In genomic region chr4:57097711-57098110, GRCh38 we compare ENCODE assay signal across 20 cellular contexts. TPM values are rescaled to one million over a fixed set of nuclear protein-coding genes. Genes with fewer than 3 reads are reported as not detected.
DNase-seq lines count a peak whose midpoint lies in the region; ATAC-seq and TF ChIP-seq lines count a peak whose summit lies in the region.
"Had no signal": no experiment of that assay in that cellular context is flagged by ENCODE, and none has a peak within 500 bp of the region (broad histone marks: within the 10 kb centered on the region; RNA-seq: fewer than 3 reads in every experiment).

No MANE protein-coding gene starts in this region.

- H3K4me1 ChIP-seq in ascending aorta (peaks cover 19 to 74% of the 10 kb centered on the region in 2 donors), gastroesophageal sphincter (peaks cover 41 to 95% (median 44%) of the 10 kb centered on the region in 3 donors), osteoblast (ENCODE audit: insufficient read depth, low read length) (peaks cover 88% of the 10 kb centered on the region), tibial nerve (peaks cover 0 to 95% (median 47%) of the 10 kb centered on the region in 4 donors)
- H3K4me1 ChIP-seq: parathyroid adenoma had no signal

- H3K27ac ChIP-seq in ascending aorta (peak overlapping the region; percentile 75 to 95), gastroesophageal sphincter (peak overlapping the region; percentile 29 to 99 (median 80)), osteoblast (ENCODE audit: low read depth, low read length) (peak overlapping the region; percentile 83), tibial nerve (peak overlapping the region in 3 of 4 donors; percentile 45 to 87 (median 81))
- H3K27ac ChIP-seq: parathyroid adenoma had no signal

- ATAC-seq in gastroesophageal sphincter: no peak

- TF ChIP-seq EP300 in gastroesophageal sphincter (IDR thresholded peaks at IDR 0.05): no peak
- no peak for TF ChIP-seq EP300 in tibial nerve (IDR thresholded peaks at IDR 0.05)

- H2AFZ ChIP-seq in osteoblast (ENCODE audit: low read length): no peak overlapping the region
- H2AFZ ChIP-seq: parathyroid adenoma had no signal

- H3K4me3 ChIP-seq in ascending aorta: peak overlapping the region in 1 of 2 donors; percentile 19
- H3K4me3 ChIP-seq in gastroesophageal sphincter: no peak overlapping the region
- H3K4me3 ChIP-seq in osteoblast (ENCODE audit: insufficient read depth, low read length): no peak overlapping the region
- no peak overlapping the region for H3K4me3 ChIP-seq in tibial nerve

- H4K20me1 ChIP-seq in osteoblast (ENCODE audit: insufficient read depth, low read length): peaks cover 3% of the 10 kb centered on the region

- no peak for DNase-seq in ascending aorta (ENCODE audit: low spot score in 2 of 2)
- DNase-seq in osteoblast (ENCODE audit: insufficient read length, low spot score, missing footprints): no peak
- no peak for DNase-seq in tibial nerve (ENCODE audit: low spot score in 2 of 2)
- no peak for DNase-seq in stimulated activated naive CD4-positive, alpha-beta T cell treated with Interleukin-2 at 50 U/mL for 16 hours (lab: John Stamatoyannopoulos, UW)
- no peak for DNase-seq in GM13976 (ENCODE audit: low spot score)
- no peak for DNase-seq in D341Med (ENCODE audit: low spot score)
- DNase-seq: activated naive CD8-positive, alpha-beta T cell treated with anti-CD3 and anti-CD28 coated beads for 36 hours; caudate nucleus; CD8-positive, alpha-beta memory T cell; effector memory CD4-positive, alpha-beta T cell; kidney glomerular epithelial cell; NCI-H1436; NCI-H82; small intestine; stimulated activated CD8-positive, alpha-beta memory T cell treated with anti-CD3 and anti-CD28 coated beads, Interleukin-4, amount 100 ng/mL, for 48 hours; T1000 had no signal

- H3K9me3 ChIP-seq in ascending aorta (no peaks in the 10 kb centered on the region), gastroesophageal sphincter (no peaks in the 10 kb centered on the region), osteoblast (ENCODE audit: low read depth, low read length) (no peaks in the 10 kb centered on the region), tibial nerve (no peaks in the 10 kb centered on the region)

- no peak for TF ChIP-seq CTCF in ascending aorta (IDR thresholded peaks at IDR 0.05)
- TF ChIP-seq CTCF in gastroesophageal sphincter (IDR thresholded peaks at IDR 0.05): no peak
- TF ChIP-seq CTCF in osteoblast (IDR thresholded peaks at IDR 0.05; ENCODE audit: extremely low read depth, low read depth, low read length): no peak
- TF ChIP-seq CTCF in tibial nerve (IDR thresholded peaks at IDR 0.05): no peak
- TF ChIP-seq CTCF in GM13976 (IDR thresholded peaks at IDR 0.05; ENCODE audit: borderline replicate concordance, control extremely low read depth, extremely low read depth, insufficient read depth, missing control alignments): no peak

- intact Hi-C loops in ascending aorta (cut with DNase I): no loop called here

- WGBS in gastroesophageal sphincter (ENCODE audit: low coverage in 1 of 2), 2 donors: 75 to 100% methylated on average over 1 to 2 of the region's 2 CpGs
- WGBS in tibial nerve, 2 donors: 79 to 80% methylated on average over 2 of the region's 2 CpGs

- in situ Hi-C loops in GM13976 (cut with MboI; ENCODE audit: low sequenced_read_pairs, unreplicated experiment): no loop called here

- H3K79me2 ChIP-seq in osteoblast (ENCODE audit: insufficient read depth, low read length): peaks cover 94% of the 10 kb centered on the region
- H3K79me2 ChIP-seq: parathyroid adenoma had no signal

- H3K36me3 ChIP-seq in ascending aorta (no peaks in the 10 kb centered on the region), gastroesophageal sphincter (no peaks in the 10 kb centered on the region), osteoblast (ENCODE audit: insufficient read depth, low read length) (peaks cover 40% of the 10 kb centered on the region), tibial nerve (no peaks in the 10 kb centered on the region)

- H3K4me2 ChIP-seq in osteoblast (ENCODE audit: insufficient read depth, low read length): no peak overlapping the region

- no peaks in the 10 kb centered on the region for H3K27me3 ChIP-seq in ascending aorta
- no peaks in the 10 kb centered on the region for H3K27me3 ChIP-seq in gastroesophageal sphincter
- no peaks in the 10 kb centered on the region for H3K27me3 ChIP-seq in osteoblast (ENCODE audit: insufficient read depth, low read length)
- no peaks in the 10 kb centered on the region for H3K27me3 ChIP-seq in tibial nerve

- TF ChIP-seq POLR2A in gastroesophageal sphincter (IDR thresholded peaks at IDR 0.05): no peak
- no peak for TF ChIP-seq POLR2A in tibial nerve (IDR thresholded peaks at IDR 0.05)

RNA-seq across cellular contexts. Expression of gene IGFBP7, which starts 12.5 kb away (rescaled TPM):
- 6,655 TPM for total RNA-seq in ascending aorta
- total RNA-seq in gastroesophageal sphincter: 100 to 1,000 TPM; 478 to 876 (median 798) TPM
- total RNA-seq in osteoblast: 680 and 715 TPM in 2 replicates
- total RNA-seq in tibial nerve: 1,000 to 10,000 TPM; 1,415 to 3,184 (median 2,179) TPM
- total RNA-seq: activated CD8-positive, alpha-beta memory T cell treated with anti-CD3 and anti-CD28 coated beads for 36 hours; activated naive CD8-positive, alpha-beta T cell treated with anti-CD3 and anti-CD28 coated beads for 36 hours; activated T-helper 1 cell treated with anti-CD3 and anti-CD28 coated beads, Interleukin-12 subunit alpha, Interleukin-12 subunit beta, Interleukin-2, Interleukin-4 antibody, amounts not matched to agents 30 ng/mL and 10 ng/mL and 1 ng/mL, durations not matched to agents 14 hours and 24 hours and 36 hours; CD8-positive, alpha-beta memory T cell had no signal
